8 cellular contexts compared by ENCODE assay signal in the genomic region with DNA sequence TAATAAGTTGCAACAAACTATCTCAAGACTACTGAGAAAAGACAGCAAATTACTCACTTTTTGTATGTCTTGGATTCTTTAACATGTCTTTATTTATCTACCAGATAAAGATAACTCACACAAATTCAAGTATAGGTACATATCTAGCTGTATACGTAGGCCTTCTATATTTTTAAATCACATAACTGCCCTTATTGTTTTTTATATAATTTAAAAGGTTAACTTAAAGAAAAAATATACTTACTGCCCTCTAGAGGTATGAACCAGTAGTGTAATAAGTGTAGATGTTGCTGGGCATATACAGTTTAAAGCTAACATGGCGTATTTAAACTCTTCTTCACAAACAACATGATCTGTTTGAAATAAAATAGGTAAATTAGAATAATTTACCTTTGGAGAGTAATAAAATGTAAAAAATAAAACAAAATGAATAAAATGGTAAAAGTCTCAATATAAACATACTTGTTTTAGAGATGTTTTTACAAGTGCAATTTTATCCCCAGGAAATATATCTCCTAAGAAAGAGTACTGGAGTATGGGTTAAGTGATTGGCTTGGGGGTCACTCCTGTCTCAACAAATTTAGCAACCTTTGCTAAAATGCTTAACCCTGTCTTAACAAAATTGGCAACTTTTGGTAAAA.
DNase-seq lines count a peak whose midpoint lies in the region; ATAC-seq and TF ChIP-seq lines count a peak whose summit lies in the region.

No MANE protein-coding gene starts in this region.

- peaks cover 9% of the 10 kb centered on the region for H3K36me3 Mint-ChIP-seq in progenitor cell of endocrine pancreas (ENCODE audit: insufficient read depth)
- no peaks in the 10 kb centered on the region for H3K36me3 Mint-ChIP-seq in activated T-helper 17 cell treated with anti-CD3 and anti-CD28 coated beads, Interleukin-2, amount 50 U/mL, for 72 hours (ENCODE audit: low read depth)

- no peaks in the 10 kb centered on the region for H3K27me3 Mint-ChIP-seq in progenitor cell of endocrine pancreas
- H3K27me3 Mint-ChIP-seq in activated T-helper 17 cell treated with anti-CD3 and anti-CD28 coated beads, Interleukin-2, amount 50 U/mL, for 72 hours, result no peaks in the 10 kb centered on the region

- no peak overlapping the region for H3K27ac ChIP-seq in left ventricle myocardium inferior (replicated peaks)
- H3K27ac ChIP-seq in effector memory CD4-positive, alpha-beta T cell (ENCODE audit: insufficient read depth, low read length, poor library complexity, severe bottlenecking), result no peak overlapping the region

- DNase-seq in left ventricle myocardium inferior (no peak), left cardiac atrium (no peak), NCI-H1694 (lab: John Stamatoyannopoulos, UW) (peak; percentile 45), choroid plexus epithelial cell (ENCODE audit: low read depth) (peak; percentile 69), progenitor cell of endocrine pancreas (ENCODE audit: low spot score, unreplicated experiment) (no peak)
- DNase-seq in effector memory CD4-positive, alpha-beta T cell, result no peak

- no peak overlapping the region for H3K27ac Mint-ChIP-seq in progenitor cell of endocrine pancreas
- H3K27ac Mint-ChIP-seq in activated T-helper 17 cell treated with anti-CD3 and anti-CD28 coated beads, Interleukin-2, amount 50 U/mL, for 72 hours, result no peak overlapping the region

- no peaks in the 10 kb centered on the region for H3K36me3 ChIP-seq in left ventricle myocardium inferior
- H3K36me3 ChIP-seq in effector memory CD4-positive, alpha-beta T cell (ENCODE audit: control insufficient read depth, insufficient read depth, low read length), result no peaks in the 10 kb centered on the region

- H3K4me3 Mint-ChIP-seq in progenitor cell of endocrine pancreas (ENCODE audit: low read depth), result no peak overlapping the region
- H3K4me3 Mint-ChIP-seq in activated T-helper 17 cell treated with anti-CD3 and anti-CD28 coated beads, Interleukin-2, amount 50 U/mL, for 72 hours, result no peak overlapping the region

- intact Hi-C loops in left ventricle myocardium inferior (cut with micrococcal nuclease), result no loop called here
- intact Hi-C loops in left cardiac atrium (cut with DNase I), result no loop called here

- TF ChIP-seq CTCF in left ventricle myocardium inferior (IDR thresholded peaks at IDR 0.05; ENCODE audit: borderline replicate concordance) (peak; percentile 62), choroid plexus epithelial cell (conservative IDR thresholded peaks at IDR 0.05; ENCODE audit: low read depth, low read length) (peak; percentile 51), progenitor cell of endocrine pancreas (IDR thresholded peaks at IDR 0.05; ENCODE audit: unreplicated experiment) (peak; percentile 76)

- H3K4me1 ChIP-seq in left ventricle myocardium inferior, result no peaks in the 10 kb centered on the region
- H3K4me1 ChIP-seq in effector memory CD4-positive, alpha-beta T cell (ENCODE audit: control insufficient read depth, insufficient read depth, low read length, poor library complexity, severe bottlenecking), result no peaks in the 10 kb centered on the region

- H3K4me3 ChIP-seq in left ventricle myocardium inferior (no peak overlapping the region), choroid plexus epithelial cell (ENCODE audit: low read depth, low read length) (no peak overlapping the region)
- H3K4me3 ChIP-seq in effector memory CD4-positive, alpha-beta T cell (ENCODE audit: insufficient read depth, low read depth, low read length, poor library complexity, severe bottlenecking), result no peak overlapping the region

- no peaks in the 10 kb centered on the region for H3K9me3 Mint-ChIP-seq in progenitor cell of endocrine pancreas (ENCODE audit: low read depth)
- H3K9me3 Mint-ChIP-seq in activated T-helper 17 cell treated with anti-CD3 and anti-CD28 coated beads, Interleukin-2, amount 50 U/mL, for 72 hours, result no peaks in the 10 kb centered on the region

- H3K9me3 ChIP-seq in left ventricle myocardium inferior (replicated peaks), result no peaks in the 10 kb centered on the region
- no peaks in the 10 kb centered on the region for H3K9me3 ChIP-seq in effector memory CD4-positive, alpha-beta T cell (ENCODE audit: control insufficient read depth, low read length)

- no peaks in the 10 kb centered on the region for H3K27me3 ChIP-seq in left ventricle myocardium inferior (ENCODE audit: low read depth)
- no peaks in the 10 kb centered on the region for H3K27me3 ChIP-seq in effector memory CD4-positive, alpha-beta T cell (replicated peaks; ENCODE audit: control insufficient read depth, insufficient read depth, low read length, poor library complexity, severe bottlenecking)

- no peak for ATAC-seq in left cardiac atrium
- ATAC-seq in HG02623 (IDR thresholded peaks at IDR 0.05; ENCODE audit: unreplicated experiment), result peak; percentile 85
- no peak for ATAC-seq in activated T-helper 17 cell treated with anti-CD3 and anti-CD28 coated beads, Interleukin-2, amount 50 U/mL, for 72 hours (replicated peaks)

- peaks cover 2% of the 10 kb centered on the region for H3K4me1 Mint-ChIP-seq in progenitor cell of endocrine pancreas (ENCODE audit: low read depth)
- H3K4me1 Mint-ChIP-seq in activated T-helper 17 cell treated with anti-CD3 and anti-CD28 coated beads, Interleukin-2, amount 50 U/mL, for 72 hours, result no peaks in the 10 kb centered on the region

Comparison
In these comparisons a context has a peak if more than half of its experiments do, and no peak if none do; other contexts are left out.
1. DNase-seq: peak in NCI-H1694 (single experiment) and choroid plexus epithelial cell (single experiment); none in left ventricle myocardium inferior (single experiment), left cardiac atrium (single experiment), progenitor cell of endocrine pancreas (single experiment) and effector memory CD4-positive, alpha-beta T cell (0 of 3).
2. Peak in every context shown above with its lines, with median percentiles within 50 percentile points of each other: CTCF ChIP-seq.